12 cellular contexts compared by ENCODE assay signal in the genomic region with DNA sequence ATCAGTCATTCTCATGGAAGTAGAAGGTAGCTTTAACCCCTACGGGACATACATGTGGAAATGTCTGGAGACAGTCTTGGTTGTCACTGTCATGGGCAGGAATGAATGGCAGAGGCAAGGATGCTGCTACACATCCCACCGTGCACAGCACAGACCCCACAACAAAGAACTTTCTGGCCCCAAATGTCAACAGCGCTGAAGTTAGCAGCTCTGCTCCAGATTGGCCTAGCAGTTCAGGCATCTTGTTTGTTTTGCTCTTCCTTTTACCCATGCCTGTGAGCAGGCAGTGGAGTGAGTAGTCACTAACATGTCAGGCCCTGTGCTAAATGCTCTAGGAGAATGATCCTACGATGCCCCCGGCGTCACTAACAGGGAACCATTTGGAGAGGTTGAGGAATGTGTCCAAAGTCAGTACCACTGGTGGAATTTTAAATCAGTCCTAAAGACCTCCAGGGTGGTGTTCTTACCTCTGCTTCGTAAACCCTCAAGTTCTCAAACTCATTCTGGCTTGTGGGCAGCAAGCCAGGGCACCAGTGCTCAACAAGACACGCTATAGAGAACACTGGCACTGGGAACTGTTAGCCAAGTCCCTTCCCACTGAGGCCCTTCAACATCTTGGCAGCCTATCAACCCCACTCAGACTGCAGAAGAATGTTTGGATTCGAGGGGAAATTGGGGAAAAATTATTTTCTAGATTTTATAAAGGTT.
A peak's percentile ranks its signal among the peaks of the same experiment; 100 is the strongest.
DNase-seq lines count a peak whose midpoint lies in the region; ATAC-seq lines count a peak whose summit lies in the region.
"Had no signal": no experiment of that assay in that cellular context is flagged by ENCODE, and none has a peak within 500 bp of the region (broad histone marks: within the 10 kb centered on the region; RNA-seq: fewer than 3 reads in every experiment).

No MANE protein-coding gene starts in this region.

- DNase-seq in activated CD8-positive, alpha-beta memory T cell treated with anti-CD3 and anti-CD28 coated beads, Interleukin-2, amount 10 ng/mL, durations not matched to agents 7 days and 5 days, result no peak
- no peak for DNase-seq in activated CD8-positive, alpha-beta memory T cell treated with anti-CD3 and anti-CD28 coated beads, Interleukin-2, amount 50 U/mL, for 4 hours
- DNase-seq in T-cell, result peak in 1 of 34 experiments; percentile 51
- no peak for DNase-seq in stimulated activated naive B cell treated with anti-CD40 and anti-IgM and Interleukin-4, amounts not matched to agents 10 μg/mL and 1 μg/mL and 100 μg/mL, for 72 hours
- DNase-seq in NCI-H187 treated with DMSO at 0.1 percent for 48 hours (lab: John Stamatoyannopoulos, UW), result no peak
- no peak for DNase-seq in islet precursor cell
- DNase-seq: KBM-7, NCI-H2227 treated with DMSO at 0.1 percent for 48 hours had no signal

- H3K4me3 Mint-ChIP-seq in activated CD8-positive, alpha-beta memory T cell treated with anti-CD3 and anti-CD28 coated beads, Interleukin-2, amount 10 ng/mL, durations not matched to agents 7 days and 5 days, result no peak overlapping the region
- peak overlapping the region in 2 of 3 donors; percentile 65 to 69 for H3K4me3 Mint-ChIP-seq in T-cell
- peak overlapping the region; percentile 78 to 80 for H3K4me3 Mint-ChIP-seq in stimulated activated naive B cell treated with anti-CD40 and anti-IgM and Interleukin-4, amounts not matched to agents 10 μg/mL and 1 μg/mL and 100 μg/mL, for 72 hours
- H3K4me3 Mint-ChIP-seq: neural crest cell had no signal

- H3K27ac Mint-ChIP-seq in activated CD8-positive, alpha-beta memory T cell treated with anti-CD3 and anti-CD28 coated beads, Interleukin-2, amount 10 ng/mL, durations not matched to agents 7 days and 5 days, result peak overlapping the region; percentile 61
- peak overlapping the region; percentile 97 to 99 for H3K27ac Mint-ChIP-seq in T-cell
- H3K27ac Mint-ChIP-seq in stimulated activated naive B cell treated with anti-CD40 and anti-IgM and Interleukin-4, amounts not matched to agents 10 μg/mL and 1 μg/mL and 100 μg/mL, for 72 hours, result peak overlapping the region; percentile 92

- CTCF ChIA-PET in activated CD8-positive, alpha-beta memory T cell treated with anti-CD3 and anti-CD28 coated beads, Interleukin-2, amount 10 ng/mL, durations not matched to agents 7 days and 5 days (lab: Charles Lee), result interaction anchor here (1.3 to 1.8 kb wide), 3 partner anchors 13 to 45 kb away, joined by 3 to 8 read pairs (median 3); no protein-coding TSS in a partner anchor
- CTCF ChIA-PET in T-cell (lab: Charles Lee), result interaction anchor here (0.7 to 1.2 kb wide), 8 partner anchors 13 to 314 kb away, joined by 3 to 6 read pairs (median 4); no protein-coding TSS in a partner anchor

- POLR2A ChIA-PET in T-cell (lab: Charles Lee), result interaction anchor here (0.5 to 1.4 kb wide), 7 partner anchors 11 to 437 kb away, joined by 3 to 5 read pairs (median 3); no protein-coding TSS in a partner anchor

- H3K9me3 Mint-ChIP-seq in activated CD8-positive, alpha-beta memory T cell treated with anti-CD3 and anti-CD28 coated beads, Interleukin-2, amount 10 ng/mL, durations not matched to agents 7 days and 5 days (ENCODE audit: low read depth), result no peaks in the 10 kb centered on the region
- no peaks in the 10 kb centered on the region for H3K9me3 Mint-ChIP-seq in T-cell
- peaks cover 0 to 2% of the 10 kb centered on the region in 2 donors for H3K9me3 Mint-ChIP-seq in stimulated activated naive B cell treated with anti-CD40 and anti-IgM and Interleukin-4, amounts not matched to agents 10 μg/mL and 1 μg/mL and 100 μg/mL, for 72 hours

- H3K36me3 Mint-ChIP-seq in activated CD8-positive, alpha-beta memory T cell treated with anti-CD3 and anti-CD28 coated beads, Interleukin-2, amount 10 ng/mL, durations not matched to agents 7 days and 5 days, result peaks cover 3% of the 10 kb centered on the region
- H3K36me3 Mint-ChIP-seq in T-cell, result peaks cover 13% of the 10 kb centered on the region
- peaks cover 17 to 25% of the 10 kb centered on the region in 2 donors for H3K36me3 Mint-ChIP-seq in stimulated activated naive B cell treated with anti-CD40 and anti-IgM and Interleukin-4, amounts not matched to agents 10 μg/mL and 1 μg/mL and 100 μg/mL, for 72 hours

- peaks cover 56% of the 10 kb centered on the region for H3K4me1 Mint-ChIP-seq in activated CD8-positive, alpha-beta memory T cell treated with anti-CD3 and anti-CD28 coated beads, Interleukin-2, amount 10 ng/mL, durations not matched to agents 7 days and 5 days
- H3K4me1 Mint-ChIP-seq in T-cell, result peaks cover 96 to 100% (median 97%) of the 10 kb centered on the region in 3 donors
- H3K4me1 Mint-ChIP-seq in stimulated activated naive B cell treated with anti-CD40 and anti-IgM and Interleukin-4, amounts not matched to agents 10 μg/mL and 1 μg/mL and 100 μg/mL, for 72 hours, result peaks cover 64 to 91% of the 10 kb centered on the region in 2 donors
- H3K4me1 Mint-ChIP-seq: neural crest cell had no signal

- H3K27me3 Mint-ChIP-seq in activated CD8-positive, alpha-beta memory T cell treated with anti-CD3 and anti-CD28 coated beads, Interleukin-2, amount 10 ng/mL, durations not matched to agents 7 days and 5 days, result no peaks in the 10 kb centered on the region
- H3K27me3 Mint-ChIP-seq in T-cell, result no peaks in the 10 kb centered on the region
- H3K27me3 Mint-ChIP-seq in stimulated activated naive B cell treated with anti-CD40 and anti-IgM and Interleukin-4, amounts not matched to agents 10 μg/mL and 1 μg/mL and 100 μg/mL, for 72 hours, result no peaks in the 10 kb centered on the region

- no peak for ATAC-seq in activated CD8-positive, alpha-beta memory T cell treated with anti-CD3 and anti-CD28 coated beads, Interleukin-2, amount 10 ng/mL, durations not matched to agents 7 days and 5 days
- ATAC-seq in T-cell (replicated peaks in 1 of 4), result peak in 2 of 4 experiments; percentile 5 to 12
- peak; percentile 38 for ATAC-seq in esophagus mucosa
- no peak for ATAC-seq in stimulated activated naive B cell treated with anti-CD40 and anti-IgM and Interleukin-4, amounts not matched to agents 10 μg/mL and 1 μg/mL and 100 μg/mL, for 72 hours (replicated peaks)
- no peak for ATAC-seq in HG03571 (IDR thresholded peaks at IDR 0.05; ENCODE audit: unreplicated experiment)
- ATAC-seq: Panc1 had no signal
